Comparison of ENCODE assay signal across 28 cellular contexts in genomic region chr2:106323337-106324013, GRCh38.
"Had no signal": no experiment of that assay in that cellular context is flagged by ENCODE, and none has a peak within 500 bp of the region (broad histone marks: within the 10 kb centered on the region; RNA-seq: fewer than 3 reads in every experiment).

No MANE protein-coding gene starts in this region.

- DNase-seq: activated CD4-positive, alpha-beta memory T cell treated with anti-CD3 and anti-CD28 coated beads, Interleukin-2, amount 10 ng/mL, durations not matched to agents 7 days and 5 days; activated CD4-positive, alpha-beta T cell treated with anti-CD3 and anti-CD28 coated beads for 1 hour; activated CD4-positive, alpha-beta T cell treated with anti-CD3 and anti-CD28 coated beads for 4 hours; activated CD4-positive, alpha-beta T cell treated with anti-CD3 and anti-CD28 coated beads, Interleukin-2, amount 10 ng/mL, durations not matched to agents 7 days and 5 days; activated CD4-positive, alpha-beta T cell treated with anti-CD3 and anti-CD28 coated beads, Interleukin-2, amount 50 U/mL, for 4 hours; activated CD8-positive, alpha-beta memory T cell treated with anti-CD3 and anti-CD28 coated beads, Interleukin-2, amount 50 U/mL, for 48 hours; activated gamma-delta T cell; activated naive CD4-positive, alpha-beta T cell; activated naive CD4-positive, alpha-beta T cell treated with anti-CD3 and anti-CD28 coated beads, Interleukin-2, amount 10 ng/mL, durations not matched to agents 7 days and 5 days; activated naive CD8-positive, alpha-beta T cell treated with anti-CD3 and anti-CD28 coated beads, Interleukin-2, amount 50 U/mL, for 24 hours; activated T-cell treated with anti-CD3 and anti-CD28 coated beads for 4 hours; activated T-cell treated with anti-CD3 and anti-CD28 coated beads, Interleukin-2, amount 50 U/mL, for 24 hours; activated T-cell treated with anti-CD3 and anti-CD28 coated beads, Interleukin-2, amount 50 U/mL, for 72 hours; adrenal gland; amygdala; aorta; body of pancreas; caudate nucleus; effector CD8-positive, alpha-beta T cell; foreskin fibroblast; head of caudate nucleus; T-cell; T-helper 17 cell; T1000 had no signal

- H3K4me3 Mint-ChIP-seq: activated CD4-positive, alpha-beta memory T cell treated with anti-CD3 and anti-CD28 coated beads, Interleukin-2, amount 10 ng/mL, durations not matched to agents 7 days and 5 days; activated CD4-positive, alpha-beta T cell treated with anti-CD3 and anti-CD28 coated beads, Interleukin-2, amount 10 ng/mL, durations not matched to agents 7 days and 5 days; activated naive CD4-positive, alpha-beta T cell treated with anti-CD3 and anti-CD28 coated beads, Interleukin-2, amount 10 ng/mL, durations not matched to agents 7 days and 5 days; activated naive CD8-positive, alpha-beta T cell treated with anti-CD3 and anti-CD28 coated beads, Interleukin-2, amount 50 U/mL, for 24 hours; activated T-cell treated with anti-CD3 and anti-CD28 coated beads, Interleukin-2, amount 50 U/mL, for 24 hours; activated T-cell treated with anti-CD3 and anti-CD28 coated beads, Interleukin-2, amount 50 U/mL, for 72 hours; T-cell; T-helper 17 cell; T-helper 2 cell treated with Interferon-gamma antibody and Interleukin-4, amounts not matched to agents 5 μg/mL and 100 μg/mL, for 36 hours; WTC11 had no signal

- H3K9me3 Mint-ChIP-seq: activated naive CD4-positive, alpha-beta T cell treated with anti-CD3 and anti-CD28 coated beads, Interleukin-2, amount 50 U/mL, for 72 hours; activated naive CD8-positive, alpha-beta T cell treated with anti-CD3 and anti-CD28 coated beads, Interleukin-2, amount 50 U/mL, for 24 hours; activated T-cell treated with anti-CD3 and anti-CD28 coated beads, Interleukin-2, amount 50 U/mL, for 24 hours; activated T-cell treated with anti-CD3 and anti-CD28 coated beads, Interleukin-2, amount 50 U/mL, for 72 hours; T-cell; T-helper 2 cell treated with Interferon-gamma antibody and Interleukin-4, amounts not matched to agents 5 μg/mL and 100 μg/mL, for 36 hours had no signal

- H3K36me3 Mint-ChIP-seq: activated naive CD4-positive, alpha-beta T cell treated with anti-CD3 and anti-CD28 coated beads, Interleukin-2, amount 10 ng/mL, durations not matched to agents 7 days and 5 days; activated naive CD4-positive, alpha-beta T cell treated with anti-CD3 and anti-CD28 coated beads, Interleukin-2, amount 50 U/mL, for 72 hours; T-cell had no signal

- H3K4me3 ChIP-seq: adrenal gland, body of pancreas had no signal

- H3K4me1 Mint-ChIP-seq: activated CD4-positive, alpha-beta memory T cell treated with anti-CD3 and anti-CD28 coated beads, Interleukin-2, amount 10 ng/mL, durations not matched to agents 7 days and 5 days; activated CD4-positive, alpha-beta T cell treated with anti-CD3 and anti-CD28 coated beads, Interleukin-2, amount 10 ng/mL, durations not matched to agents 7 days and 5 days; activated naive CD4-positive, alpha-beta T cell treated with anti-CD3 and anti-CD28 coated beads, Interleukin-2, amount 10 ng/mL, durations not matched to agents 7 days and 5 days; activated naive CD8-positive, alpha-beta T cell treated with anti-CD3 and anti-CD28 coated beads, Interleukin-2, amount 50 U/mL, for 24 hours; T-cell; T-helper 17 cell had no signal

- H3K4me1 ChIP-seq: adrenal gland, body of pancreas had no signal

- H3K27ac ChIP-seq: adrenal gland, body of pancreas, epithelial cell of prostate had no signal

- H3K9me3 ChIP-seq: adrenal gland, body of pancreas had no signal

- H3K27ac Mint-ChIP-seq: activated CD4-positive, alpha-beta memory T cell treated with anti-CD3 and anti-CD28 coated beads, Interleukin-2, amount 10 ng/mL, durations not matched to agents 7 days and 5 days; activated CD4-positive, alpha-beta T cell treated with anti-CD3 and anti-CD28 coated beads, Interleukin-2, amount 10 ng/mL, durations not matched to agents 7 days and 5 days; activated naive CD4-positive, alpha-beta T cell treated with anti-CD3 and anti-CD28 coated beads, Interleukin-2, amount 10 ng/mL, durations not matched to agents 7 days and 5 days; activated naive CD4-positive, alpha-beta T cell treated with anti-CD3 and anti-CD28 coated beads, Interleukin-2, amount 50 U/mL, for 72 hours; activated naive CD8-positive, alpha-beta T cell treated with anti-CD3 and anti-CD28 coated beads, Interleukin-2, amount 50 U/mL, for 24 hours; activated T-cell treated with anti-CD3 and anti-CD28 coated beads, Interleukin-2, amount 50 U/mL, for 24 hours; activated T-cell treated with anti-CD3 and anti-CD28 coated beads, Interleukin-2, amount 50 U/mL, for 72 hours; T-cell; T-helper 17 cell; T-helper 2 cell treated with Interferon-gamma antibody and Interleukin-4, amounts not matched to agents 5 μg/mL and 100 μg/mL, for 36 hours; WTC11 had no signal

- H3K27me3 ChIP-seq: adrenal gland, body of pancreas had no signal

- H3K36me3 ChIP-seq: adrenal gland had no signal

- H3K27me3 Mint-ChIP-seq: activated naive CD4-positive, alpha-beta T cell treated with anti-CD3 and anti-CD28 coated beads, Interleukin-2, amount 10 ng/mL, durations not matched to agents 7 days and 5 days had no signal
